ENCODE assay signal across 7 cellular contexts in genomic region chr16:30193615-30194014, GRCh38. TPM values are rescaled to one million over a fixed set of nuclear protein-coding genes. Genes with fewer than 3 reads are reported as not detected.
DNase-seq lines count a peak whose midpoint lies in the region; ATAC-seq, FAIRE-seq and TF ChIP-seq lines count a peak whose summit lies in the region.
"Not testable (repeated sequence)": the region's sequence is repeated elsewhere in the genome, so short reads cannot be mapped to it uniquely, and the experiment has no call there.

BOLA2B (minus strand) TSS chr16:30193666; CDS start chr16:30193595, 71 bp downstream.
SLX1A (plus strand) TSS chr16:30193875; CDS start chr16:30194085, 210 bp downstream.

- not testable (repeated sequence) for H3K27ac Mint-ChIP-seq in H9

- not testable (repeated sequence) for H3K4ac ChIP-seq in H9 (ENCODE audit: low read depth, low read length)

- H3K23ac ChIP-seq in H9 (ENCODE audit: insufficient read length, low read depth, low read length): not testable (repeated sequence)

- TF ChIP-seq CTCF in H9 (conservative IDR thresholded peaks at IDR 0.05); pancreas (IDR thresholded peaks at IDR 0.05): not testable (repeated sequence)

- H4K8ac ChIP-seq in H9 (replicated peaks; ENCODE audit: insufficient read length, low read depth, low read length): not testable (repeated sequence)

- peak; percentile 75 for FAIRE-seq in colon (lab: Jason Lieb, UNC)
- FAIRE-seq in pancreas (lab: Jason Lieb, UNC): peak; percentile 94

- not testable (repeated sequence) for H2AFZ ChIP-seq in H9 (ENCODE audit: low read length)

- not testable (repeated sequence) for H3K27ac ChIP-seq in H9 (ENCODE audit: insufficient read length, low read depth, low read length); iPS DF 6.9 (ENCODE audit: low read length); pancreas

- not testable (repeated sequence) for H3K27me3 Mint-ChIP-seq in H9 (ENCODE audit: low read depth)

- H3K18ac ChIP-seq in H9 (ENCODE audit: insufficient read length, low read depth, low read length): not testable (repeated sequence)

- H3K14ac ChIP-seq in H9 (ENCODE audit: insufficient read depth, low read length): not testable (repeated sequence)

- H4K91ac ChIP-seq in H9 (ENCODE audit: insufficient read length, low read depth, low read length): not testable (repeated sequence)

- not testable (repeated sequence) for H3K27me3 ChIP-seq in H9 (ENCODE audit: insufficient read depth, low read length); iPS DF 6.9 (ENCODE audit: control insufficient read depth, insufficient read depth, low read length); pancreas

- H3K4me3 ChIP-seq in iPS DF 6.9 (ENCODE audit: low read length) (peak within 1 kb of the TSS; percentile 12; the same call in 1 of the 2 replicates), pancreas (peak within 1 kb of the TSS in 2 of 4 donors; percentile 25 to 38)

- H2AK5ac ChIP-seq in H9 (ENCODE audit: insufficient read length, low read length): not testable (repeated sequence)

- H2BK12ac ChIP-seq in H9 (ENCODE audit: insufficient read length, low read depth, low read length): not testable (repeated sequence)

- not testable (repeated sequence) for H4K5ac ChIP-seq in H9 (ENCODE audit: insufficient read length, low read depth, low read length)

- not testable (repeated sequence) for H3K56ac ChIP-seq in H9 (ENCODE audit: insufficient read length, low read depth, low read length)

- peak within 1 kb of the TSS; percentile 37 for H3K4me2 ChIP-seq in H9 (ENCODE audit: insufficient read depth, insufficient read length, low read length)

- not testable (repeated sequence) for H3T11ph ChIP-seq in H9 (ENCODE audit: low read length)

- not testable (repeated sequence) for H3K79me2 ChIP-seq in H9 (ENCODE audit: insufficient read depth, low read length)

- H4K20me1 ChIP-seq in H9 (ENCODE audit: control insufficient read depth, insufficient read depth, insufficient read length): not testable (repeated sequence)

- H3K4me1 Mint-ChIP-seq in H9: not testable (repeated sequence)

- H3K9me3 Mint-ChIP-seq in H9: not testable (repeated sequence)

- H3K9ac ChIP-seq in H9 (ENCODE audit: extremely low read depth, insufficient read length, low read length): not testable (repeated sequence)

- not testable (repeated sequence) for H3K9me3 ChIP-seq in H9 (ENCODE audit: control insufficient read depth, low read depth, low read length); iPS DF 6.9 (ENCODE audit: control insufficient read depth, insufficient read depth, low read length); pancreas

- H3K36me3 ChIP-seq in iPS DF 6.9 (ENCODE audit: control insufficient read depth, insufficient read depth, low read length); pancreas: not testable (repeated sequence)

- H3K79me1 ChIP-seq in H9 (ENCODE audit: insufficient read depth, low read depth, low read length, poor library complexity, severe bottlenecking): not testable (repeated sequence)

- H2BK15ac ChIP-seq in H9 (ENCODE audit: low read depth, low read length): not testable (repeated sequence)

- not testable (repeated sequence) for H3K36me3 Mint-ChIP-seq in H9 (ENCODE audit: insufficient read depth in 1 of 3, low read depth in 3 of 3)

- intact Hi-C loops in T-helper 1 cell treated with Interleukin-12 subunit alpha and Interleukin-12 subunit beta and Interleukin-4 antibody, amounts not matched to agents 30 ng/mL and 1 ng/mL, for 36 hours (cut with micrococcal nuclease); pancreas (cut with DNase I): not testable (repeated sequence)

- H2BK5ac ChIP-seq in H9 (ENCODE audit: insufficient read length, low read length): not testable (repeated sequence)

- H2BK20ac ChIP-seq in H9 (ENCODE audit: low read depth, low read length, poor library complexity, severe bottlenecking): not testable (repeated sequence)

- not testable (repeated sequence) for H3K4me3 Mint-ChIP-seq in H9

- not testable (repeated sequence) for H3K23me2 ChIP-seq in H9 (ENCODE audit: insufficient read length, low read depth, low read length, poor library complexity, severe bottlenecking)

- H3K4me1 ChIP-seq in H9 (ENCODE audit: insufficient read depth, low read length); iPS DF 6.9 (ENCODE audit: control insufficient read depth, insufficient read depth, low read length); pancreas: not testable (repeated sequence)

- not testable (repeated sequence) for DNase-seq in H9; iPS DF 6.9 (ENCODE audit: low read depth, low spot score); pancreas

- not testable (repeated sequence) for H2BK120ac ChIP-seq in H9 (ENCODE audit: low read depth, low read length, poor library complexity, severe bottlenecking)

- no CpG with 5 or more reads among the region's 34 CpGs for WGBS in H9 (ENCODE audit: extremely low coverage, insufficient read length, low lambda C conversion rate)
- no CpG with 5 or more reads among the region's 34 CpGs for WGBS in iPS DF 6.9 (ENCODE audit: insufficient coverage, insufficient read length)
- no CpG with 5 or more reads among the region's 34 CpGs for WGBS in pancreas, 2 donors

- ATAC-seq in GM18858 (IDR thresholded peaks at IDR 0.05; ENCODE audit: unreplicated experiment) (peak; percentile 80), HG03460 (IDR thresholded peaks at IDR 0.05; ENCODE audit: unreplicated experiment) (peak; percentile 86), pancreas (peak; percentile 91 to 97 (median 91))

RNA-seq across cellular contexts. Expression of gene BOLA2B, which starts in this region (rescaled TPM):
- total RNA-seq in H9 (2021) (202 and 218 TPM in 2 replicates), pancreas (10 to 100 TPM; 17.3 to 39.1 (median 30.6) TPM)
- total RNA-seq in T-helper 1 cell treated with Interleukin-12 subunit alpha and Interleukin-12 subunit beta and Interleukin-4 antibody, amounts not matched to agents 30 ng/mL and 1 ng/mL, for 36 hours: 183 and 188 TPM in 2 replicates
- polyA plus RNA-seq in pancreas: 100 to 1,000 TPM in 1 of 2 donors, 10 to 100 TPM in 1; 77.2 to 138 TPM

RNA-seq across cellular contexts. Expression of gene SLX1A, which starts in this region (rescaled TPM):
- total RNA-seq in H9 (2021) (30.3 TPM in 2 replicates), pancreas (10 to 100 TPM in 4 of 6 donors, 1 to 10 TPM in 2; 9.0 to 25.0 (median 14.0) TPM)
- 57.3 and 64.3 TPM in 2 replicates for total RNA-seq in T-helper 1 cell treated with Interleukin-12 subunit alpha and Interleukin-12 subunit beta and Interleukin-4 antibody, amounts not matched to agents 30 ng/mL and 1 ng/mL, for 36 hours
- polyA plus RNA-seq in pancreas: 10 to 100 TPM; 61.8 to 63.8 TPM
